In the genomic region with DNA sequence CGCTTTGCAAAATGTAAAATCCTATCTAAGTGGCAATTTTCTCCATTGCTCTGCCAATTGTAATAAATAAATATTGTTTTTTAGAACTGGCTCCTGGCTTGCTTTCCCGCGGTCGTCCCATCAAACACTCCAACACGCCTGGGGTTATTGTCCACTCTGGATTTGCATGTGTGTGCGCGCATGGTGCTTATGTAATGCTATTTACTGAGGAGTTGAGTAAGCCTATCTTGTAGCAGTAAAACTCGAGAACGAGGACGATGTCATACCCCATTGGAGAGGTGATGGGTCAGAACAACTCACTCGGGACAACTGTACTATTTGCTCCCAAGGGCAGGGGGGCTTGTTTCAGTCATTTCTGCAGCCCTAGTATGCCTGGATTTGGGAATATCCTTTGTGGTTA, we compare ENCODE assay signal across 18 cellular contexts.
A peak's percentile ranks its signal among the peaks of the same experiment; 100 is the strongest.
DNase-seq lines count a peak whose midpoint lies in the region; ATAC-seq, FAIRE-seq and TF ChIP-seq lines count a peak whose summit lies in the region.
"Had no signal": no experiment of that assay in that cellular context is flagged by ENCODE, and none has a peak within 500 bp of the region (broad histone marks: within the 10 kb centered on the region; RNA-seq: fewer than 3 reads in every experiment).

No MANE protein-coding gene starts in this region.

- H3K9ac ChIP-seq in liver (ENCODE audit: low read depth in 1 of 2, low read length in 2 of 2) (no peak overlapping the region), HepG2 (ENCODE audit: insufficient read depth, low read depth, low read length) (no peak overlapping the region)
- H3K9ac ChIP-seq: BLaER1 had no signal

- DNase-seq in NCI-H2029 (lab: John Stamatoyannopoulos, UW) (peak; percentile 20), NCI-H2029 treated with DMSO at 0.1 percent for 48 hours (lab: John Stamatoyannopoulos, UW) (no peak), HepG2 (ENCODE audit: low spot score) (no peak), right lobe of liver (peak in 1 of 3 donors; percentile 76), body of pancreas (no peak)
- no peak for DNase-seq in CD8-positive, alpha-beta memory T cell
- DNase-seq: 8988T, AML-193, Calu3, DMS 273 treated with DMSO at 0.1 percent for 48 hours, DMS79 treated with DMSO at 0.1 percent for 48 hours, EL had no signal

- TF ChIP-seq CTCF in liver (IDR thresholded peaks at IDR 0.05; ENCODE audit: low read depth, low read length, missing input control) (no peak), HepG2 (CRISPR knock-in tag; IDR thresholded peaks at IDR 0.05) (no peak), right lobe of liver (IDR thresholded peaks at IDR 0.05) (no peak), body of pancreas (IDR thresholded peaks at IDR 0.05) (no peak)

- H3K4me2 ChIP-seq in HepG2 (ENCODE audit: low read depth, low read length) = no peak overlapping the region
- H3K4me2 ChIP-seq: BLaER1 had no signal

- no peaks in the 10 kb centered on the region for H3K79me2 ChIP-seq in HepG2 (ENCODE audit: insufficient read depth, low read length)

- H3K4me3 Mint-ChIP-seq in CD8-positive, alpha-beta memory T cell = no peak overlapping the region

- H3K4me1 ChIP-seq in liver (ENCODE audit: control insufficient read depth in 4 of 4, insufficient read depth in 4 of 4, low read length in 3 of 4) = no peaks in the 10 kb centered on the region
- 0 out of 2 replicates have a peak, but pooled peaks cover 5% of the 10 kb centered on the region for H3K4me1 ChIP-seq in HepG2 (ENCODE audit: insufficient read depth, low read length)
- H3K4me1 ChIP-seq in right lobe of liver = no peaks in the 10 kb centered on the region
- H3K4me1 ChIP-seq in CD8-positive, alpha-beta memory T cell (ENCODE audit: insufficient read depth, low read length) = no peaks in the 10 kb centered on the region
- peaks cover 2% of the 10 kb centered on the region for H3K4me1 ChIP-seq in body of pancreas
- H3K4me1 ChIP-seq: HAP-1 had no signal

- TF ChIP-seq EP300 in HepG2 (IDR thresholded peaks at IDR 0.05; ENCODE audit: low read depth in 2 of 2, low read length in 2 of 2) = no peak
- no peak for TF ChIP-seq EP300 in HepG2 (CRISPR knock-in tag; IDR thresholded peaks at IDR 0.05; ENCODE audit: borderline replicate concordance)

- no peak overlapping the region for H3K4me3 ChIP-seq in liver (ENCODE audit: low read depth in 1 of 3, low read length in 3 of 3)
- no peak overlapping the region for H3K4me3 ChIP-seq in HepG2 (replicated peaks in 1 of 3; ENCODE audit: insufficient read depth in 1 of 3, low read depth in 2 of 3, low read length in 3 of 3)
- no peak overlapping the region for H3K4me3 ChIP-seq in right lobe of liver
- H3K4me3 ChIP-seq in CD8-positive, alpha-beta memory T cell (ENCODE audit: low read length) = no peak overlapping the region
- H3K4me3 ChIP-seq in body of pancreas = no peak overlapping the region
- H3K4me3 ChIP-seq: BLaER1, HAP-1 had no signal

- CTCF ChIA-PET in HepG2 (lab: Yijun Ruan, JAX; ENCODE audit: low intra/inter-chr PET ratio, low total read pairs) = no interaction called here
- CTCF ChIA-PET in CD8-positive, alpha-beta memory T cell (lab: Charles Lee) = no interaction called here

- TF ChIP-seq POLR2A in HepG2 (IDR thresholded peaks at IDR 0.05; ENCODE audit: insufficient read depth in 1 of 2, low read depth in 2 of 2, low read length in 2 of 2) = no peak
- no peak for TF ChIP-seq POLR2A in right lobe of liver (IDR thresholded peaks at IDR 0.05)
- TF ChIP-seq POLR2A in body of pancreas (IDR thresholded peaks at IDR 0.05) = no peak

- H3K9me3 ChIP-seq in liver (ENCODE audit: control insufficient read depth in 4 of 4, low read length in 3 of 4) (no peaks in the 10 kb centered on the region), HepG2 (ENCODE audit: low read length) (no peaks in the 10 kb centered on the region), right lobe of liver (no peaks in the 10 kb centered on the region), body of pancreas (no peaks in the 10 kb centered on the region)
- H3K9me3 ChIP-seq in CD8-positive, alpha-beta memory T cell (ENCODE audit: low read length) = no peaks in the 10 kb centered on the region
- H3K9me3 ChIP-seq: BLaER1, HAP-1 had no signal

- H3K27ac ChIP-seq in liver (ENCODE audit: low read depth in 1 of 2, low read length in 2 of 2) = no peak overlapping the region
- no peak overlapping the region for H3K27ac ChIP-seq in HepG2 (ENCODE audit: extremely low read length, insufficient read depth, low read length)
- H3K27ac ChIP-seq in right lobe of liver = no peak overlapping the region
- H3K27ac ChIP-seq in CD8-positive, alpha-beta memory T cell (ENCODE audit: low read depth, low read length) = no peak overlapping the region
- no peak overlapping the region for H3K27ac ChIP-seq in body of pancreas
- H3K27ac ChIP-seq: BLaER1 had no signal

- H3K9me3 Mint-ChIP-seq in CD8-positive, alpha-beta memory T cell = no peaks in the 10 kb centered on the region

- no peak for FAIRE-seq in HepG2 (lab: Jason Lieb, UNC)
- FAIRE-seq: G401.6, GM12891, H1 had no signal

- no peaks in the 10 kb centered on the region for H3K4me1 Mint-ChIP-seq in CD8-positive, alpha-beta memory T cell

- H3K27me3 ChIP-seq in liver (ENCODE audit: control insufficient read depth in 4 of 4, insufficient read depth in 4 of 4, low read length in 3 of 4) (no peaks in the 10 kb centered on the region), HepG2 (ENCODE audit: control insufficient read depth in 1 of 2, insufficient read depth in 2 of 2, low read length in 2 of 2) (no peaks in the 10 kb centered on the region; a peak in 1 of 5 replicates), right lobe of liver (no peaks in the 10 kb centered on the region), body of pancreas (peaks cover 0 to 3% of the 10 kb centered on the region in 2 donors)
- no peaks in the 10 kb centered on the region for H3K27me3 ChIP-seq in CD8-positive, alpha-beta memory T cell (ENCODE audit: insufficient read depth, low read length, poor library complexity, severe bottlenecking)
- H3K27me3 ChIP-seq: BLaER1 had no signal

- ATAC-seq in HepG2 (no peak), right lobe of liver (peak; percentile 79 to 90 (median 88)), body of pancreas (no peak)

- H2AFZ ChIP-seq in HepG2 (ENCODE audit: low read length) = no peak overlapping the region

- H3K36me3 Mint-ChIP-seq in CD8-positive, alpha-beta memory T cell = no peaks in the 10 kb centered on the region

- peaks cover 16 to 20% of the 10 kb centered on the region in 2 donors for H3K27me3 Mint-ChIP-seq in CD8-positive, alpha-beta memory T cell

- H3K36me3 ChIP-seq in liver (ENCODE audit: control insufficient read depth in 4 of 4, insufficient read depth in 3 of 4, low read depth in 1 of 4, low read length in 3 of 4) (no peaks in the 10 kb centered on the region), HepG2 (replicated peaks in 1 of 2; ENCODE audit: control insufficient read depth in 1 of 2, insufficient read depth in 2 of 2, low read length in 2 of 2) (no peaks in the 10 kb centered on the region), right lobe of liver (no peaks in the 10 kb centered on the region), body of pancreas (replicated peaks in 1 of 2; ENCODE audit: insufficient read depth in 1 of 2, low read depth in 2 of 2) (no peaks in the 10 kb centered on the region)
- no peaks in the 10 kb centered on the region for H3K36me3 ChIP-seq in CD8-positive, alpha-beta memory T cell (ENCODE audit: insufficient read depth, low read length)
- H3K36me3 ChIP-seq: BLaER1, HAP-1 had no signal

- no peak for TF ChIP-seq RAD21 in liver (IDR thresholded peaks at IDR 0.05)
- no peak for TF ChIP-seq RAD21 in HepG2 (CRISPR knock-in tag; IDR thresholded peaks at IDR 0.05)

- H4K20me1 ChIP-seq in HepG2 (ENCODE audit: insufficient read depth, low read length) = no peaks in the 10 kb centered on the region
- H4K20me1 ChIP-seq: BLaER1 had no signal

- intact Hi-C loops in HepG2 (cut with micrococcal nuclease; ENCODE audit: unreplicated experiment) = no loop called here
- intact Hi-C loops in right lobe of liver (cut with DNase I) = no loop called here
- intact Hi-C loops in body of pancreas (cut with DNase I) = no loop called here

- WGBS in liver = 47% methylated on average over 11 of the region's 11 CpGs
- WGBS in HepG2 (ENCODE audit: low lambda C conversion rate) = 14% methylated on average over 11 of the region's 11 CpGs
- 50% methylated on average over 11 of the region's 11 CpGs for WGBS in right lobe of liver (ENCODE audit: insufficient coverage, low coverage, low lambda C conversion rate, missing lambda C conversion rate)
- WGBS in body of pancreas, 2 donors = 76 to 80% methylated on average over 11 of the region's 11 CpGs

- POLR2A ChIA-PET in HepG2 (lab: Yijun Ruan, JAX) = no interaction called here
- POLR2A ChIA-PET in CD8-positive, alpha-beta memory T cell (lab: Charles Lee) = no interaction called here

- H3K27ac Mint-ChIP-seq in CD8-positive, alpha-beta memory T cell = no peak overlapping the region

- in situ Hi-C loops in HepG2 (cut with HindIII; ENCODE audit: extremely low pct_ligation_motif_present, low pct_unique_long_range_greater_than_20kb) = no loop called here

- no TSS peak for BruUV-seq in HepG2 (replicated peaks; lab: Mats Ljungman, UMichigan)

TF ChIP-seq in liver, 16 proteins besides CTCF, POLR2A, EP300 and RAD21 (continues in another document):
- TF ChIP-seq NR2F2 (IDR thresholded peaks at IDR 0.05) = no peak
- TF ChIP-seq TAF1 (conservative IDR thresholded peaks at IDR 0.05) = no peak
- no peak for TF ChIP-seq HNF4G (IDR thresholded peaks at IDR 0.05)
- TF ChIP-seq YY1 (IDR thresholded peaks at IDR 0.05) = peak; percentile 15
- TF ChIP-seq HNF4A (conservative IDR thresholded peaks at IDR 0.05) = peak in 1 of 2 donors; percentile 67
- TF ChIP-seq GABPA (IDR thresholded peaks at IDR 0.05 in 1 of 2, conservative IDR thresholded peaks at IDR 0.05 in 1 of 2) = no peak
- peak; percentile 28 for TF ChIP-seq FOXA1 (IDR thresholded peaks at IDR 0.05)
- no peak for TF ChIP-seq SP1 (IDR thresholded peaks at IDR 0.05)
- peak; percentile 74 for TF ChIP-seq FOXA2 (IDR thresholded peaks at IDR 0.05)
- no peak for TF ChIP-seq JUND (IDR thresholded peaks at IDR 0.05)

TF ChIP-seq in HepG2, 621 proteins besides CTCF, POLR2A, EP300 and RAD21 (continues in another document):
- TF ChIP-seq NFYC (CRISPR knock-in tag; IDR thresholded peaks at IDR 0.05) (no peak), ZBTB34 (CRISPR knock-in tag; IDR thresholded peaks at IDR 0.05) (no peak), ZNF782 (CRISPR knock-in tag; IDR thresholded peaks at IDR 0.05; ENCODE audit: borderline replicate concordance) (no peak), BORCS8-MEF2B (CRISPR knock-in tag; IDR thresholded peaks at IDR 0.05) (no peak), ZIK1 (CRISPR knock-in tag; IDR thresholded peaks at IDR 0.05; ENCODE audit: borderline replicate concordance, low read depth) (no peak)

Comparison
In these comparisons a context has a peak if more than half of its experiments do, and no peak if none do; other contexts are left out.
1. ATAC-seq: peak in right lobe of liver (4 of 4); none in HepG2 (single experiment) and body of pancreas (single experiment).